Comparison of ENCODE assay signal across 18 cellular contexts in genomic region chr12:109493090-109493489, GRCh38. TPM values are rescaled to one million over a fixed set of nuclear protein-coding genes. Genes with fewer than 3 reads are reported as not detected.
DNase-seq lines count a peak whose midpoint lies in the region; ATAC-seq and TF ChIP-seq lines count a peak whose summit lies in the region.
"Had no signal": no experiment of that assay in that cellular context is flagged by ENCODE, and none has a peak within 500 bp of the region (broad histone marks: within the 10 kb centered on the region; RNA-seq: fewer than 3 reads in every experiment).

No MANE protein-coding gene starts in this region.

- H3K9me3 ChIP-seq in right cardiac atrium (ENCODE audit: control insufficient read depth, low read length) = no peaks in the 10 kb centered on the region
- H3K9me3 ChIP-seq in esophagus muscularis mucosa = no peaks in the 10 kb centered on the region

- TF ChIP-seq POLR2A in esophagus muscularis mucosa (IDR thresholded peaks at IDR 0.05; ENCODE audit: low read depth) = no peak

- peak overlapping the region; percentile 24 for H3K27ac Mint-ChIP-seq in central memory CD8-positive, alpha-beta T cell (ENCODE audit: low read depth)
- no peak overlapping the region for H3K27ac Mint-ChIP-seq in endothelial cell (ENCODE audit: unreplicated experiment)
- H3K27ac Mint-ChIP-seq: GM23338, H9 had no signal

- intact Hi-C loops in Right ventricle myocardium superior (cut with DNase I) (no loop called here), left cardiac atrium (cut with DNase I) (no loop called here), right cardiac atrium (cut with DNase I) (no loop called here), esophagus muscularis mucosa (cut with DNase I) (no loop called here)

- H3K4me3 ChIP-seq in right cardiac atrium (ENCODE audit: low read length) (no peak overlapping the region), esophagus muscularis mucosa (no peak overlapping the region)
- H3K4me3 ChIP-seq: GM23338 had no signal

- peaks cover 6% of the 10 kb centered on the region for H3K4me1 Mint-ChIP-seq in central memory CD8-positive, alpha-beta T cell
- no peaks in the 10 kb centered on the region for H3K4me1 Mint-ChIP-seq in endothelial cell (ENCODE audit: unreplicated experiment)
- H3K4me1 Mint-ChIP-seq: GM23338 had no signal

- DNase-seq in Right ventricle myocardium superior (no peak), left cardiac atrium (no peak), endothelial cell (ENCODE audit: low spot score) (no peak), right cardiac atrium (no peak), esophagus muscularis mucosa (ENCODE audit: extremely low spot score) (no peak), NCI-H69 (lab: John Stamatoyannopoulos, UW) (no peak)
- no peak for DNase-seq in central memory CD8-positive, alpha-beta T cell (ENCODE audit: low spot score in 2 of 2)
- DNase-seq: C1 segment of cervical spinal cord; Calu3; CD4-positive, alpha-beta memory T cell; COR-L47; DMS53; DMS79 treated with DMSO at 0.1 percent for 48 hours; GF-D8; H9 had no signal

- H3K27ac ChIP-seq in right cardiac atrium (ENCODE audit: low read length) (no peak overlapping the region), esophagus muscularis mucosa (replicated peaks in 1 of 4) (no peak overlapping the region)

- H3K36me3 ChIP-seq in esophagus muscularis mucosa = peaks cover 67 to 100% (median 93%) of the 10 kb centered on the region in 4 donors

- peaks cover 46% of the 10 kb centered on the region for H3K36me3 Mint-ChIP-seq in central memory CD8-positive, alpha-beta T cell (ENCODE audit: insufficient read depth)
- peaks cover 59% of the 10 kb centered on the region for H3K36me3 Mint-ChIP-seq in endothelial cell (ENCODE audit: low read depth, unreplicated experiment)

- no peaks in the 10 kb centered on the region for H3K4me1 ChIP-seq in right cardiac atrium (ENCODE audit: control insufficient read depth, insufficient read depth, low read length)
- H3K4me1 ChIP-seq in esophagus muscularis mucosa = no peaks in the 10 kb centered on the region

- ATAC-seq in Right ventricle myocardium superior (ENCODE audit: poor library complexity) (peak; percentile 73), left cardiac atrium (no peak), right cardiac atrium (peak; percentile 40 to 51), HG03045 (IDR thresholded peaks at IDR 0.05; ENCODE audit: unreplicated experiment) (no peak)
- ATAC-seq in central memory CD8-positive, alpha-beta T cell (replicated peaks; ENCODE audit: extremely low read depth, poor library complexity, severe bottlenecking) = no peak
- ATAC-seq: GM23338, HCT116 had no signal

- no peak overlapping the region for H3K4me3 Mint-ChIP-seq in central memory CD8-positive, alpha-beta T cell
- H3K4me3 Mint-ChIP-seq in endothelial cell (ENCODE audit: unreplicated experiment) = peak overlapping the region; percentile 5
- H3K4me3 Mint-ChIP-seq: CD4-positive, alpha-beta memory T cell; GM23338; H9 had no signal

- H3K27me3 ChIP-seq in right cardiac atrium (ENCODE audit: control insufficient read depth, insufficient read depth) = no peaks in the 10 kb centered on the region
- H3K27me3 ChIP-seq in esophagus muscularis mucosa = no peaks in the 10 kb centered on the region

- no peak for TF ChIP-seq EP300 in esophagus muscularis mucosa (IDR thresholded peaks at IDR 0.05)

- no peaks in the 10 kb centered on the region for H3K27me3 Mint-ChIP-seq in central memory CD8-positive, alpha-beta T cell
- H3K27me3 Mint-ChIP-seq in endothelial cell (ENCODE audit: unreplicated experiment) = no peaks in the 10 kb centered on the region
- H3K27me3 Mint-ChIP-seq: CD4-positive, alpha-beta memory T cell had no signal

- TF ChIP-seq CTCF in endothelial cell (IDR thresholded peaks at IDR 0.05; ENCODE audit: unreplicated experiment) (no peak), esophagus muscularis mucosa (IDR thresholded peaks at IDR 0.05) (no peak)

- H3K9me3 Mint-ChIP-seq in central memory CD8-positive, alpha-beta T cell = no peaks in the 10 kb centered on the region
- H3K9me3 Mint-ChIP-seq in endothelial cell (ENCODE audit: unreplicated experiment) = no peaks in the 10 kb centered on the region
- H3K9me3 Mint-ChIP-seq: CD4-positive, alpha-beta memory T cell had no signal

RNA-seq across cellular contexts. Expression of gene UBE3B, which starts 15.7 kb away (rescaled TPM):
- total RNA-seq in Right ventricle myocardium superior = 50.9 TPM
- 10 to 100 TPM; 40.4 to 54.8 TPM for total RNA-seq in left cardiac atrium
- 44.3 TPM for total RNA-seq in endothelial cell (ENCODE audit: unreplicated experiment)
- 10 to 100 TPM; 39.9 to 53.2 (median 46.8) TPM for total RNA-seq in right cardiac atrium
- 22.6 TPM for polyA plus RNA-seq in right cardiac atrium
- 10 to 100 TPM; 42.4 to 59.2 (median 49.1) TPM for total RNA-seq in esophagus muscularis mucosa

RNA-seq across cellular contexts. Expression of gene KCTD10, which starts 16.0 kb away (rescaled TPM):
- total RNA-seq in Right ventricle myocardium superior (27.1 TPM), left cardiac atrium (10 to 100 TPM; 36.2 to 96.5 TPM), endothelial cell (ENCODE audit: unreplicated experiment) (128 TPM), right cardiac atrium (10 to 100 TPM; 28.3 to 76.9 (median 32.9) TPM), esophagus muscularis mucosa (100 to 1,000 TPM in 2 of 4 donors, 10 to 100 TPM in 2; 90.7 to 115 (median 104) TPM)
- polyA plus RNA-seq in right cardiac atrium = 16.5 TPM

Comparison
In these comparisons a context has a peak if more than half of its experiments do, and no peak if none do; other contexts are left out.
1. ATAC-seq: peak in Right ventricle myocardium superior (single experiment) and right cardiac atrium (2 of 2); none in left cardiac atrium (0 of 2), central memory CD8-positive, alpha-beta T cell (single experiment) and HG03045 (single experiment).